ENCODE assay signal across 8 cellular contexts in genomic region chr2:28868611-28869010, GRCh38. TPM values are rescaled to one million over a fixed set of nuclear protein-coding genes. Genes with fewer than 3 reads are reported as not detected.
A peak's percentile ranks its signal among the peaks of the same experiment; 100 is the strongest.
DNase-seq lines count a peak whose midpoint lies in the region; ATAC-seq and TF ChIP-seq lines count a peak whose summit lies in the region.

No MANE protein-coding gene starts in this region.

- H3K36me3 ChIP-seq in sigmoid colon (peaks cover 0 to 9% (median 0%) of the 10 kb centered on the region in 4 donors), vagina (peaks cover 0 to 3% of the 10 kb centered on the region in 2 donors)

- TF ChIP-seq EP300 in sigmoid colon (IDR thresholded peaks at IDR 0.05) = no peak

- TF ChIP-seq POLR2A in sigmoid colon (IDR thresholded peaks at IDR 0.05) (no peak), vagina (IDR thresholded peaks at IDR 0.05) (no peak)

- TF ChIP-seq CTCF in GM12865 (IDR thresholded peaks at IDR 0.05; ENCODE audit: insufficient read depth, low read depth, low read length, missing control alignments) (no peak), epithelial cell of proximal tubule (conservative IDR thresholded peaks at IDR 0.05; ENCODE audit: low read depth, low read length) (no peak), sigmoid colon (IDR thresholded peaks at IDR 0.05) (no peak), vagina (IDR thresholded peaks at IDR 0.05) (no peak)

- intact Hi-C loops in sigmoid colon (cut with DNase I) (no loop called here), vagina (cut with DNase I) (no loop called here)

- H3K27me3 ChIP-seq in sigmoid colon (no peaks in the 10 kb centered on the region), vagina (no peaks in the 10 kb centered on the region)

- 70 to 85% methylated on average over 12 of the region's 12 CpGs for WGBS in sigmoid colon, 2 donors

- H3K4me3 ChIP-seq in GM12865 (ENCODE audit: low read depth, low read length) (peak overlapping the region; percentile 67), epithelial cell of proximal tubule (ENCODE audit: low read depth, low read length) (peak overlapping the region; percentile 71), sigmoid colon (peak overlapping the region in 3 of 4 donors; percentile 21 to 86 (median 75)), vagina (peak overlapping the region in 1 of 2 donors; percentile 93)

- no peak for ATAC-seq in HG02885 (IDR thresholded peaks at IDR 0.05; ENCODE audit: poor library complexity, unreplicated experiment)

- H3K9me3 ChIP-seq in sigmoid colon (no peaks in the 10 kb centered on the region), vagina (no peaks in the 10 kb centered on the region)

- H3K4me1 ChIP-seq in sigmoid colon = peaks cover 0 to 42% (median 32%) of the 10 kb centered on the region in 4 donors
- peaks cover 35% of the 10 kb centered on the region for H3K4me1 ChIP-seq in vagina

- H3K27ac ChIP-seq in sigmoid colon (no peak overlapping the region), vagina (no peak overlapping the region)

- DNase-seq in GM12865 (ENCODE audit: low read depth) (no peak), RKO (ENCODE audit: low spot score) (peak; percentile 42), epithelial cell of proximal tubule (ENCODE audit: low read depth) (no peak), sigmoid colon (no peak), vagina (ENCODE audit: extremely low spot score in 2 of 2) (no peak), NCI-H1092 treated with DMSO at 0.1 percent for 48 hours (lab: John Stamatoyannopoulos, UW) (no peak), hippocampal formation (lab: John Stamatoyannopoulos, UW) (no peak)

RNA-seq across cellular contexts. Expression of gene TRMT61B, which starts 1.5 kb away (rescaled TPM):
- total RNA-seq in epithelial cell of proximal tubule (10.5 and 19.0 TPM in 2 replicates), sigmoid colon (10 to 100 TPM in 2 of 4 donors, 1 to 10 TPM in 2; 8.6 to 16.8 (median 10.5) TPM), vagina (15.0 TPM)
- 10 to 100 TPM; 10.9 to 13.8 (median 12.2) TPM for polyA plus RNA-seq in sigmoid colon

RNA-seq across cellular contexts. Expression of gene WDR43, which starts 25.9 kb away (rescaled TPM):
- total RNA-seq in epithelial cell of proximal tubule (52.2 and 80.2 TPM in 2 replicates), sigmoid colon (10 to 100 TPM; 24.9 to 45.3 (median 36.1) TPM), vagina (56.7 TPM)
- 10 to 100 TPM in 2 of 3 donors, 1 to 10 TPM in 1; 8.4 to 18.5 (median 13.2) TPM for polyA plus RNA-seq in sigmoid colon

RNA-seq across cellular contexts. Expression of gene SPDYA, which starts 58.0 kb away (rescaled TPM):
- total RNA-seq in epithelial cell of proximal tubule (not detected in 2 replicates), sigmoid colon (1 to 10 TPM in 2 of 4 donors, under 1 TPM in 2; 0.66 to 2.2 (median 1.0) TPM), vagina (5.2 TPM)
- polyA plus RNA-seq in sigmoid colon = 1 to 10 TPM in 1 of 3 donors, under 1 TPM in 1, not detected in 1; 0.13 to 1.2 TPM
